Comparison of ENCODE assay signal across 8 cellular contexts in genomic region chr17:28724500-28725165, GRCh38. TPM values are rescaled to one million over a fixed set of nuclear protein-coding genes. Genes with fewer than 3 reads are reported as not detected.
DNase-seq lines count a peak whose midpoint lies in the region; ATAC-seq and TF ChIP-seq lines count a peak whose summit lies in the region.

No MANE protein-coding gene starts in this region.

- H3K4me3 ChIP-seq in dorsolateral prefrontal cortex, result peak overlapping the region in 24 of 59 donors; percentile 36 to 97 (median 85)
- peak overlapping the region; percentile 49 for H3K4me3 ChIP-seq in retinal pigment epithelial cell (ENCODE audit: low read length)

- DNase-seq in DMS 273 (lab: John Stamatoyannopoulos, UW; ENCODE audit: unreplicated experiment), result peak; percentile 84
- no peak for DNase-seq in DMS 273 treated with DMSO at 0.1 percent for 48 hours (lab: John Stamatoyannopoulos, UW)
- DNase-seq in OCI-M1 (lab: John Stamatoyannopoulos, UW), result peak; percentile 68
- DNase-seq in dorsolateral prefrontal cortex, result no peak
- DNase-seq in retinal pigment epithelial cell (ENCODE audit: low read depth), result no peak
- DNase-seq in SKM-1 treated with dmso at 0.1 percent for 144 hours (lab: John Stamatoyannopoulos, UW; ENCODE audit: unreplicated experiment), result no peak

- H3K27ac ChIP-seq in dorsolateral prefrontal cortex, result peak overlapping the region in 38 of 59 donors; percentile 13 to 96 (median 76)

- ATAC-seq in GM18868 (IDR thresholded peaks at IDR 0.05; ENCODE audit: unreplicated experiment) (no peak), GM21447 (IDR thresholded peaks at IDR 0.05; ENCODE audit: unreplicated experiment) (no peak)

- intact Hi-C loops in dorsolateral prefrontal cortex (cut with DNase I), result loop anchor here (5.0 kb wide), 4 partner anchors 37 to 388 kb away; partner anchors contain the start of genes DHRS13 (in 1 of the 2) and FLOT2 (in 1 of the 2)

- no peaks in the 10 kb centered on the region for H3K27me3 ChIP-seq in dorsolateral prefrontal cortex

- TF ChIP-seq CTCF in dorsolateral prefrontal cortex (IDR thresholded peaks at IDR 0.05 in 54 of 56, conservative IDR thresholded peaks at IDR 0.05 in 2 of 56; ENCODE audit: low read depth in 1 of 56, partially characterized antibody in 56 of 56), result no peak
- TF ChIP-seq CTCF in retinal pigment epithelial cell (conservative IDR thresholded peaks at IDR 0.05; ENCODE audit: low read depth, low read length), result no peak

RNA-seq across cellular contexts. Expression of gene TLCD1, which starts 1.4 kb away (rescaled TPM):
- total RNA-seq in dorsolateral prefrontal cortex, result 10 to 100 TPM in 16 of 120 experiments, 1 to 10 TPM in 104; 2.0 to 22.8 (median 6.6) TPM

RNA-seq across cellular contexts. Expression of gene NEK8, which starts 4.0 kb away (rescaled TPM):
- total RNA-seq in dorsolateral prefrontal cortex, result 1 to 10 TPM in 118 of 120 experiments, under 1 TPM in 2; 0.96 to 5.8 (median 2.4) TPM

RNA-seq across cellular contexts. Expression of gene RPL23A, which starts 4.8 kb away (rescaled TPM):
- 100 to 1,000 TPM; 343 to 754 (median 490) TPM for total RNA-seq in dorsolateral prefrontal cortex

RNA-seq across cellular contexts. Expression of gene RAB34, which starts 7.0 kb away (rescaled TPM):
- total RNA-seq in dorsolateral prefrontal cortex, result 10 to 100 TPM; 12.0 to 55.8 (median 25.0) TPM

RNA-seq across cellular contexts. Expression of gene PROCA1, which starts 12.9 kb away (rescaled TPM):
- 10 to 100 TPM in 2 of 120 experiments, 1 to 10 TPM in 118; 2.1 to 11.7 (median 5.2) TPM for total RNA-seq in dorsolateral prefrontal cortex

Comparison
In these comparisons a context has a peak if more than half of its experiments do, and no peak if none do; other contexts are left out.
1. DNase-seq: peak in DMS 273 (single experiment) and OCI-M1 (single experiment); none in DMS 273 treated with DMSO at 0.1 percent for 48 hours (single experiment), dorsolateral prefrontal cortex (0 of 10), retinal pigment epithelial cell (single experiment) and SKM-1 treated with dmso at 0.1 percent for 144 hours (single experiment).